Comparison of ENCODE assay signal across 1 cellular context in genomic region chrX:14496674-14497073, GRCh38.
TF ChIP-seq lines count a peak whose summit lies in the region.

No MANE protein-coding gene starts in this region.

TF ChIP-seq in GM12878, 131 proteins besides CTCF, POLR2A, EP300 and RAD21 (continued from another document):
- TF ChIP-seq, protein P1, sequence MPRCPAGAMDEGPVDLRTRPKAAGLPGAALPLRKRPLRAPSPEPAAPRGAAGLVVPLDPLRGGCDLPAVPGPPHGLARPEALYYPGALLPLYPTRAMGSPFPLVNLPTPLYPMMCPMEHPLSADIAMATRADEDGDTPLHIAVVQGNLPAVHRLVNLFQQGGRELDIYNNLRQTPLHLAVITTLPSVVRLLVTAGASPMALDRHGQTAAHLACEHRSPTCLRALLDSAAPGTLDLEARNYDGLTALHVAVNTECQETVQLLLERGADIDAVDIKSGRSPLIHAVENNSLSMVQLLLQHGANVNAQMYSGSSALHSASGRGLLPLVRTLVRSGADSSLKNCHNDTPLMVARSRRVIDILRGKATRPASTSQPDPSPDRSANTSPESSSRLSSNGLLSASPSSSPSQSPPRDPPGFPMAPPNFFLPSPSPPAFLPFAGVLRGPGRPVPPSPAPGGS (IDR thresholded peaks at IDR 0.05; ENCODE audit: borderline replicate concordance, insufficient read depth, low read depth, low read length, poor library complexity, severe bottlenecking), result no peak
- no peak for TF ChIP-seq RFX5 (IDR thresholded peaks at IDR 0.05; ENCODE audit: low read depth, low read length)
- no peak for TF ChIP-seq IRF3 (IDR thresholded peaks at IDR 0.05)
